In the genomic region with DNA sequence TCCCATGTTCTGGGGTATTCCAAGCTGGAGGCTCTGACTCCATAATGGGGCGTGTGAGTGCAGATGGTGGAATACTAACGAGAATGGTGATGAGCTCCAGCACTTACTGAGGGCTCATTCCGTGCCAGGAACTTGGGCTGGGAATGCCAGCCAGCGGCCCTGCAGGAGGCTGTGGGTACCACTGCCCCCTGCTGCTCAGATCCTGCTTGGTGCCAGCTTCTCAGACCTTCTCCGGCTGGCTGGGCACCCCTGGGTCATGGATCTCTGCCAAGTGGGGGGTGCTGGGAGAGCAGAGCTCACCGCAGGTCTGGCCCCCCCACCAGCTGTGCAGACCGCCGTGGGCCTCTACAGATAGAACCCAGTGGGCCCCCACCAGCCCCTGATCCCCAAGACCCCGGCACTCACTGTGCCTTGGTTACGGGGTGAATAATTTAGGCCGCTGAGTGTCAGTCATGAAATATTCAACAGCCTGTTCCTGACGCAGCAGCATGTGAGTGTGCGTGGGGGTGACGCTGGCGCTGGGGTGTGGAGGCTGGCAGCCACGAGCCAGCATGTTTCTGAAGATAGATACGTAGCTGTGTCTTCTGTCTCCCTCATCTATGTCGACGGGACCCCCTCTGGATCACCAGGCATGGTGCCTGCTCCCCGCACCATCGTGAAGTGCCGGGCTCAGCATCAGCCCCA, we compare ENCODE assay signal across 2 cellular contexts.
A peak's percentile ranks its signal among the peaks of the same experiment; 100 is the strongest.
DNase-seq lines count a peak whose midpoint lies in the region.

No MANE protein-coding gene starts in this region.

- intact Hi-C loops in posterior cingulate gyrus (cut with DNase I): loop anchor here (10.0 kb wide), 1 partner anchor 192 kb away; a partner anchor contains a TSS

- DNase-seq in NCI-H510A treated with DMSO at 0.1 percent for 48 hours (lab: John Stamatoyannopoulos, UW) (peak; percentile 67), posterior cingulate gyrus (peak; percentile 32 to 95 (median 54))
